In the genomic region with DNA sequence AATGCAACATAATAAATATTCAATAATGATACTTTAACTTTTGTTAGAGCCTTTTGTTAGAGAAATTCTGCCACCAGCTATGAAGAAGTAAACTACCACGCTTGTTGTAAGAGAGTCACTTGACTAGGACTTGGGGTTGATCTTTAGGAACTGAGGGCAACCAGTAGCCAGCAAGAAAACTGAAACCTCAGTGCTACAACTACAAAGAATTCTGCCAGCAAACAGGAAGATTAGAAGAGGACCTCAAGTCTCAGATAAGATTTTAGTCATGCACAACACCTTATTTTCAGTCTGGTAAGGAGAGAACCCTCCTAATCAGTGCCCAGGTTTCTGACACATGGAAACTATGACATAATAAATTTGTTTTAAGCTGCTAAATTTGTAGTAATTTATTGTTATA, we compare ENCODE assay signal across 7 cellular contexts.
"Had no signal": no experiment of that assay in that cellular context is flagged by ENCODE, and none has a peak within 500 bp of the region (broad histone marks: within the 10 kb centered on the region; RNA-seq: fewer than 3 reads in every experiment).

No MANE protein-coding gene starts in this region.

- H3K4me2 ChIP-seq: GM23338, KMS-11 had no signal

- H2AFZ ChIP-seq: GM23338 had no signal

- H3K4me3 ChIP-seq: GM23338 had no signal

- ATAC-seq: GM23338, HepG2 had no signal

- H3K9ac ChIP-seq: KMS-11 had no signal

- H3K27ac ChIP-seq: HL-60, KMS-11 had no signal

- DNase-seq: H9, HCEC 1CT, KBM-7 had no signal
